In the genomic region with DNA sequence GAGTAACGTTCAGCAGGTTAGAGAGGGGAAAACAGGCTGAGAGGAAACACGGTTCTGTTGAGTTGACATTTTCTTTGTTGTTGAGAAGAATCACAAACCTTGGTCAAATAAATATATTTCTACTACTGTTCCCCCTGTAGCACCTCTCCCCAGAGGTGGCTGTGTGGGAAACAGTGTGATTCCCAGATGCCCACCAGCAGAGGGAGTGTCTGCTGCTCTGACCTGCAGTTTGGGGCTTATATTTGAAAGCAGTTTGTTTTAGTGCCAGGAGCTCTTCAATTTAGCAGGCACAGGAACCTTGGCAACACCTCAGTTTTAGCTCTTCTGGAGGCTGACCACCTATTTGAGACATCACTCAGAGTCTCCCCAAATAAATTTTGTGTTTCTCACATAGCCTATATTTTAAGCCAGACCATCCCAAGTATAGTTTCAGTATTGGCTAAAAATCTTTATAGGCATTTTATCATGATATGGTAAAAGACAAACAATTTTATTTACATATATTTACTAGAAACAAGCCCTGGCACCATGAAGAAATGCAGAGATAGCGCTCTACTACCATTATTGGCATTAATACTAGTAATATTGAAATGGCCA, we compare ENCODE assay signal across 9 cellular contexts.
DNase-seq lines count a peak whose midpoint lies in the region; ATAC-seq, FAIRE-seq and TF ChIP-seq lines count a peak whose summit lies in the region.
"Had no signal": no experiment of that assay in that cellular context is flagged by ENCODE, and none has a peak within 500 bp of the region (broad histone marks: within the 10 kb centered on the region; RNA-seq: fewer than 3 reads in every experiment).

No MANE protein-coding gene starts in this region.

- ATAC-seq in HG03097 (IDR thresholded peaks at IDR 0.05; ENCODE audit: low FRiP score, unreplicated experiment) (no peak), GM19035 (IDR thresholded peaks at IDR 0.05; ENCODE audit: unreplicated experiment) (no peak)
- ATAC-seq: effector memory CD8-positive, alpha-beta T cell had no signal

- peak; percentile 11 to 39 (median 22) for TF ChIP-seq CTCF in adrenal gland (IDR thresholded peaks at IDR 0.05)

- H3K27me3 ChIP-seq in adrenal gland: no peaks in the 10 kb centered on the region

- no peaks in the 10 kb centered on the region for H3K9me3 ChIP-seq in adrenal gland (replicated peaks in 1 of 3)

- intact Hi-C loops in adrenal gland (cut with DNase I): no loop called here

- no peaks in the 10 kb centered on the region for H3K4me1 ChIP-seq in adrenal gland (replicated peaks in 1 of 2)

- H3K36me3 ChIP-seq in adrenal gland (replicated peaks in 1 of 2): peaks cover 0 to 32% of the 10 kb centered on the region in 2 donors

- TF ChIP-seq POLR2A in adrenal gland (IDR thresholded peaks at IDR 0.05): no peak
- TF ChIP-seq POLR2A in GM12892 (IDR thresholded peaks at IDR 0.05; ENCODE audit: low read depth, low read length): no peak

- 82 to 89% (median 85%) methylated on average over 3 of the region's 3 CpGs for WGBS in adrenal gland, 4 donors

- FAIRE-seq in GM12892 (lab: Jason Lieb, UNC): no peak

- no peak overlapping the region for H3K27ac ChIP-seq in adrenal gland

- peak; percentile 29 for DNase-seq in EL
- peak; percentile 30 for DNase-seq in Jurkat, Clone E6-1 (ENCODE audit: low read depth, low spot score)
- peak in 2 of 7 donors; percentile 10 to 22 for DNase-seq in adrenal gland
- DNase-seq in lung microvascular endothelial cell (ENCODE audit: low read depth in 2 of 2): peak; percentile 40 to 58
- DNase-seq in GM12892 (ENCODE audit: insufficient read length): no peak
- no peak for DNase-seq in effector CD4-positive, alpha-beta T cell
- DNase-seq: effector memory CD8-positive, alpha-beta T cell had no signal

- H3K4me3 ChIP-seq in Jurkat, Clone E6-1 (ENCODE audit: low read length): no peak overlapping the region
- H3K4me3 ChIP-seq in adrenal gland: no peak overlapping the region

Comparison
In these comparisons a context has a peak if more than half of its experiments do, and no peak if none do; other contexts are left out.
1. DNase-seq: peak in EL (single experiment), Jurkat, Clone E6-1 (single experiment) and lung microvascular endothelial cell (2 of 2); none in GM12892 (single experiment) and effector CD4-positive, alpha-beta T cell (single experiment).